Comparison of ENCODE assay signal across 1 cellular context in genomic region chr11:3206922-3207204, GRCh38.
TF ChIP-seq lines count a peak whose summit lies in the region.

No MANE protein-coding gene starts in this region.

TF ChIP-seq in A549, 52 proteins besides CTCF, POLR2A, EP300 and RAD21 (continued from another document):
- TF ChIP-seq REST (IDR thresholded peaks at IDR 0.05) (no peak), RARB (CRISPR knock-in tag; IDR thresholded peaks at IDR 0.05) (no peak), BHLHE40 (IDR thresholded peaks at IDR 0.05; ENCODE audit: low read depth, low read length) (no peak), POLR2AphosphoS2 (conservative IDR thresholded peaks at IDR 0.05; ENCODE audit: low read length) (no peak)
TF ChIP-seq in A549: peak in this region for 0.
